Comparison of ENCODE assay signal across 7 cellular contexts in genomic region chr4:98995183-98996055, GRCh38.
DNase-seq lines count a peak whose midpoint lies in the region; ATAC-seq and TF ChIP-seq lines count a peak whose summit lies in the region.

Gene METAP1, plus strand, starts transcription at chr4:98995721. Its CDS starts 33 bp downstream, at chr4:98995754.

- DNase-seq in NCI-H2029 treated with DMSO at 0.1 percent for 48 hours (lab: John Stamatoyannopoulos, UW): peak; percentile 77
- DNase-seq in T-helper 9 cell: peak; percentile 93
- peak; percentile 97 for DNase-seq in astrocyte of the hippocampus (ENCODE audit: low read depth, low spot score)
- peak; percentile 94 to 96 for DNase-seq in hippocampal formation (lab: John Stamatoyannopoulos, UW)
- peak; percentile 58 for DNase-seq in retinal pigment epithelial cell (ENCODE audit: low read depth)

- TF ChIP-seq CTCF in retinal pigment epithelial cell (conservative IDR thresholded peaks at IDR 0.05; ENCODE audit: low read depth, low read length): peak; percentile 52

- H3K4me3 ChIP-seq in retinal pigment epithelial cell (ENCODE audit: low read length): peak within 1 kb of the TSS; percentile 90

- ATAC-seq in GM18508 (IDR thresholded peaks at IDR 0.05; ENCODE audit: insufficient read depth, unreplicated experiment) (peak; percentile 86), HG03025 (IDR thresholded peaks at IDR 0.05; ENCODE audit: low FRiP score, unreplicated experiment) (peak; percentile 92)

Comparison
In these comparisons a context has a peak if more than half of its experiments do, and no peak if none do; other contexts are left out.
1. Peak in every context shown above with its lines: DNase-seq, ATAC-seq and H3K4me3 ChIP-seq.